In the genomic region with DNA sequence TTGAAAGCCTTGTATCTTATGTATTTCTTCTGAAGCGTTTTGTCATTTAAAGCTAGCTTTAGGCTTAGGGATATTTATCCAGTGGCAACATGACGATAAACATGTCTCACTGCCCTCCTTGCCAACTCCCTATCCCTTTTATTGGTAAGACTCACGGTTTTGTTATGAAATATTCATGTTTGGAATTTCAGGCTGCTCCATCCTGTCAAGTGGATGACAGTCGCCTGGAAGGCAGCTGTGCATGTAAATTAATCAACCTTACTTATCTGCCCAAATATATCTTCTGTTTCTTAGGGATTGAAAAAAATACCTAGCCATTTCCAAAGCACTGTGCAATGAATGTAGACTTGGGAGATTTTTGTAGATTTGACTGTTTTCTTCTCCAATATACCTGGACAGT, we compare ENCODE assay signal across 31 cellular contexts.
DNase-seq lines count a peak whose midpoint lies in the region; ATAC-seq, FAIRE-seq and TF ChIP-seq lines count a peak whose summit lies in the region.
"Had no signal": no experiment of that assay in that cellular context is flagged by ENCODE, and none has a peak within 500 bp of the region (broad histone marks: within the 10 kb centered on the region; RNA-seq: fewer than 3 reads in every experiment).

No MANE protein-coding gene starts in this region.

- H3K9me3 ChIP-seq in MG63, result no peaks in the 10 kb centered on the region
- no peaks in the 10 kb centered on the region for H3K9me3 ChIP-seq in gastroesophageal sphincter
- no peaks in the 10 kb centered on the region for H3K9me3 ChIP-seq in pancreas
- H3K9me3 ChIP-seq: HAP-1, right lobe of liver, testis had no signal

- no peak for FAIRE-seq in pancreas (lab: Jason Lieb, UNC)
- FAIRE-seq: GM18507, RCC 7860, urothelium cell line had no signal

- H3K27me3 ChIP-seq in MG63 (no peaks in the 10 kb centered on the region), gastroesophageal sphincter (no peaks in the 10 kb centered on the region), pancreas (no peaks in the 10 kb centered on the region)
- H3K27me3 ChIP-seq: right lobe of liver, testis had no signal

- H3K4me3 Mint-ChIP-seq in activated naive CD4-positive, alpha-beta T cell treated with anti-CD3 and anti-CD28 coated beads for 36 hours, result no peak overlapping the region
- H3K4me3 Mint-ChIP-seq: activated CD4-positive, alpha-beta memory T cell treated with anti-CD3 and anti-CD28 coated beads, Interleukin-2, amount 10 ng/mL, durations not matched to agents 7 days and 5 days; activated naive CD4-positive, alpha-beta T cell treated with anti-CD3 and anti-CD28 coated beads, Interleukin-2, amount 50 U/mL, for 24 hours; activated T-helper 17 cell treated with anti-CD3 and anti-CD28 coated beads, Interleukin-2, amount 50 U/mL, for 72 hours; nephron progenitor cell had no signal

- CTCF ChIA-PET in activated naive CD4-positive, alpha-beta T cell treated with anti-CD3 and anti-CD28 coated beads for 36 hours (lab: Charles Lee), result no interaction called here

- TF ChIP-seq EP300 in gastroesophageal sphincter (IDR thresholded peaks at IDR 0.05), result no peak

- H3K4me1 Mint-ChIP-seq in activated naive CD4-positive, alpha-beta T cell treated with anti-CD3 and anti-CD28 coated beads for 36 hours (ENCODE audit: low read depth), result no peaks in the 10 kb centered on the region
- H3K4me1 Mint-ChIP-seq: activated CD4-positive, alpha-beta memory T cell treated with anti-CD3 and anti-CD28 coated beads, Interleukin-2, amount 10 ng/mL, durations not matched to agents 7 days and 5 days; activated naive CD4-positive, alpha-beta T cell treated with anti-CD3 and anti-CD28 coated beads, Interleukin-2, amount 50 U/mL, for 24 hours; activated T-helper 17 cell treated with anti-CD3 and anti-CD28 coated beads, Interleukin-2, amount 50 U/mL, for 72 hours had no signal

- no peak overlapping the region for H3K27ac Mint-ChIP-seq in activated naive CD4-positive, alpha-beta T cell treated with anti-CD3 and anti-CD28 coated beads for 36 hours
- H3K27ac Mint-ChIP-seq: activated CD4-positive, alpha-beta memory T cell treated with anti-CD3 and anti-CD28 coated beads, Interleukin-2, amount 10 ng/mL, durations not matched to agents 7 days and 5 days; activated naive CD4-positive, alpha-beta T cell treated with anti-CD3 and anti-CD28 coated beads, Interleukin-2, amount 50 U/mL, for 24 hours; activated T-helper 17 cell treated with anti-CD3 and anti-CD28 coated beads, Interleukin-2, amount 50 U/mL, for 72 hours; nephron progenitor cell had no signal

- H3K4me1 ChIP-seq in gastroesophageal sphincter (peaks cover 0 to 17% (median 0%) of the 10 kb centered on the region in 3 donors), pancreas (no peaks in the 10 kb centered on the region)
- H3K4me1 ChIP-seq: HAP-1, right lobe of liver had no signal

- TF ChIP-seq CTCF in gastroesophageal sphincter (IDR thresholded peaks at IDR 0.05) (no peak), pancreas (IDR thresholded peaks at IDR 0.05) (no peak)

- no peaks in the 10 kb centered on the region for H3K27me3 Mint-ChIP-seq in activated naive CD4-positive, alpha-beta T cell treated with anti-CD3 and anti-CD28 coated beads for 36 hours (ENCODE audit: low read depth)
- H3K27me3 Mint-ChIP-seq: activated CD4-positive, alpha-beta memory T cell treated with anti-CD3 and anti-CD28 coated beads, Interleukin-2, amount 10 ng/mL, durations not matched to agents 7 days and 5 days; activated naive CD4-positive, alpha-beta T cell treated with anti-CD3 and anti-CD28 coated beads, Interleukin-2, amount 50 U/mL, for 24 hours; activated T-helper 17 cell treated with anti-CD3 and anti-CD28 coated beads, Interleukin-2, amount 50 U/mL, for 72 hours had no signal

- TF ChIP-seq POLR2A in gastroesophageal sphincter (IDR thresholded peaks at IDR 0.05), result no peak

- peak overlapping the region in 1 of 4 donors; percentile 13 for H3K27ac ChIP-seq in gastroesophageal sphincter
- H3K27ac ChIP-seq in pancreas, result no peak overlapping the region
- H3K27ac ChIP-seq: KMS-11, right lobe of liver, testis had no signal

- ATAC-seq in gastroesophageal sphincter (peak; percentile 81), pancreas (no peak)
- ATAC-seq: activated T-helper 17 cell treated with anti-CD3 and anti-CD28 coated beads, Interleukin-2, amount 50 U/mL, for 72 hours; right lobe of liver had no signal

- intact Hi-C loops in activated naive CD4-positive, alpha-beta T cell treated with anti-CD3 and anti-CD28 coated beads for 36 hours (cut with micrococcal nuclease), result no loop called here
- intact Hi-C loops in pancreas (cut with DNase I), result no loop called here

- WGBS in gastroesophageal sphincter (ENCODE audit: low coverage in 1 of 2), 2 donors, result 18 to 29% methylated on average over 4 of the region's 4 CpGs
- 49 to 63% methylated on average over 4 of the region's 4 CpGs for WGBS in pancreas, 2 donors

- no peaks in the 10 kb centered on the region for H3K9me3 Mint-ChIP-seq in activated naive CD4-positive, alpha-beta T cell treated with anti-CD3 and anti-CD28 coated beads for 36 hours
- H3K9me3 Mint-ChIP-seq: activated CD4-positive, alpha-beta memory T cell treated with anti-CD3 and anti-CD28 coated beads, Interleukin-2, amount 10 ng/mL, durations not matched to agents 7 days and 5 days; activated naive CD4-positive, alpha-beta T cell treated with anti-CD3 and anti-CD28 coated beads, Interleukin-2, amount 50 U/mL, for 24 hours had no signal

- H3K36me3 Mint-ChIP-seq in activated naive CD4-positive, alpha-beta T cell treated with anti-CD3 and anti-CD28 coated beads for 36 hours (ENCODE audit: low read depth), result no peaks in the 10 kb centered on the region
- H3K36me3 Mint-ChIP-seq: activated naive CD4-positive, alpha-beta T cell treated with anti-CD3 and anti-CD28 coated beads, Interleukin-2, amount 50 U/mL, for 24 hours had no signal

- no peak overlapping the region for H3K4me3 ChIP-seq in MG63
- no peak overlapping the region for H3K4me3 ChIP-seq in gastroesophageal sphincter
- H3K4me3 ChIP-seq in pancreas, result no peak overlapping the region
- H3K4me3 ChIP-seq: HAP-1, right lobe of liver, testis had no signal

- DNase-seq in EL, result peak; percentile 51
- DNase-seq in MG63, result peak; percentile 27
- peak; percentile 18 for DNase-seq in SK-N-DZ (ENCODE audit: low spot score)
- DNase-seq in activated naive CD4-positive, alpha-beta T cell treated with anti-CD3 and anti-CD28 coated beads for 36 hours, result no peak
- no peak for DNase-seq in central memory CD4-positive, alpha-beta T cell
- no peak for DNase-seq in hepatic stellate cell (ENCODE audit: low spot score)
- DNase-seq in pancreas, result no peak
- DNase-seq: activated CD4-positive, alpha-beta memory T cell treated with anti-CD3 and anti-CD28 coated beads, Interleukin-2, amount 10 ng/mL, durations not matched to agents 7 days and 5 days; activated CD4-positive, CD25-positive, alpha-beta regulatory T cell treated with anti-CD3 and anti-CD28 coated beads, Interleukin-2, amount 50 U/mL, for 72 hours; activated CD8-positive, alpha-beta memory T cell treated with anti-CD3 and anti-CD28 coated beads, Interleukin-2, amount 50 U/mL, for 48 hours; anterior cingulate cortex; COR-L47; dermis blood vessel endothelial cell; DND-41; glutamatergic neuron; islet precursor cell; NCI-H1436; nephron progenitor cell; posterior cingulate gyrus; right lobe of liver; stimulated activated naive CD4-positive, alpha-beta T cell treated with Interleukin-2 at 50 U/mL for 16 hours; T-helper 1 cell; testis had no signal

- H3K36me3 ChIP-seq in MG63 (no peaks in the 10 kb centered on the region), gastroesophageal sphincter (no peaks in the 10 kb centered on the region), pancreas (no peaks in the 10 kb centered on the region)
- H3K36me3 ChIP-seq: HAP-1, right lobe of liver had no signal

Comparison
In these comparisons a context has a peak if more than half of its experiments do, and no peak if none do; other contexts are left out.
1. DNase-seq: peak in EL (single experiment), MG63 (single experiment) and SK-N-DZ (single experiment); none in activated naive CD4-positive, alpha-beta T cell treated with anti-CD3 and anti-CD28 coated beads for 36 hours (single experiment), central memory CD4-positive, alpha-beta T cell (single experiment), hepatic stellate cell (single experiment) and pancreas (0 of 6).